8 cellular contexts compared by ENCODE assay signal in the genomic region with DNA sequence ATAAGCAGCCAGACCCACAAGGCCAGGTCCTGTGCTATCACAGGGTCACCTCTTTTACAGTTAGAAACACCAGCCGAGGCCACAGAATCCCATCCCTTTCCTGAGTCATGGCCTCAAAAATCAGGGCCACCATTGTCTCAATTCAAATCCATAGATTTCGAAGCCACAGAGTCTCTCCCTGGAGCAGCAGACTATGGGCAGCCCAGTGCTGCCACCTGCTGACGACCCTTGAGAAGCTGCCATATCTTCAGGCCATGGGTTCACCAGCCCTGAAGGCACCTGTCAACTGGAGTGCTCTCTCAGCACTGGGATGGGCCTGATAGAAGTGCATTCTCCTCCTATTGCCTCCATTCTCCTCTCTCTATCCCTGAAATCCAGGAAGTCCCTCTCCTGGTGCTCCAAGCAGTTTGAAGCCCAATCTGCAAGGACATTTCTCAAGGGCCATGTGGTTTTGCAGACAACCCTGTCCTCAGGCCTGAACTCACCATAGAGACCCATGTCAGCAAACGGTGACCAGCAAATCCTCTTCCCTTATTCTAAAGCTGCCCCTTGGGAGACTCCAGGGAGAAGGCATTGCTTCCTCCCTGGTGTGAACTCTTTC. TPM values are rescaled to one million over a fixed set of nuclear protein-coding genes. Genes with fewer than 3 reads are reported as not detected.
DNase-seq lines count a peak whose midpoint lies in the region; ATAC-seq and TF ChIP-seq lines count a peak whose summit lies in the region.

No MANE protein-coding gene starts in this region.

- CTCF ChIA-PET in T-cell (lab: Charles Lee): interaction anchor here (0.9 to 2.3 kb wide), 3 partner anchors 380 to 386 kb away, joined by 4 to 12 read pairs (median 10); no protein-coding TSS in a partner anchor

- no peak overlapping the region for H3K27ac Mint-ChIP-seq in T-cell

- H3K27me3 ChIP-seq in right atrium auricular region (no peaks in the 10 kb centered on the region), sigmoid colon (peaks cover 0 to 11% (median 0%) of the 10 kb centered on the region in 3 donors)

- H3K4me3 ChIP-seq in right atrium auricular region (no peak overlapping the region), sigmoid colon (no peak overlapping the region)

- H3K9me3 ChIP-seq in right atrium auricular region (no peaks in the 10 kb centered on the region), sigmoid colon (no peaks in the 10 kb centered on the region)

- H3K4me1 Mint-ChIP-seq in T-cell: no peaks in the 10 kb centered on the region

- H3K4me1 ChIP-seq in right atrium auricular region (peaks cover 0 to 5% of the 10 kb centered on the region in 2 donors), sigmoid colon (no peaks in the 10 kb centered on the region)

- H3K27me3 Mint-ChIP-seq in T-cell: peaks cover 17 to 20% of the 10 kb centered on the region in 2 donors

- DNase-seq in GM10266 (ENCODE audit: extremely low spot score) (peak; percentile 71), NAMALWA (ENCODE audit: low spot score) (peak; percentile 71), T-cell (peak; percentile 14 to 67 (median 52)), amniotic stem cell (lab: John Stamatoyannopoulos, UW) (peak; percentile 50), right atrium auricular region (ENCODE audit: low spot score) (no peak), sigmoid colon (no peak), DMS114 treated with DMSO at 0.1 percent for 48 hours (lab: John Stamatoyannopoulos, UW; ENCODE audit: unreplicated experiment) (no peak)

- no peak for TF ChIP-seq EP300 in sigmoid colon (IDR thresholded peaks at IDR 0.05)

- ATAC-seq in T-cell (replicated peaks in 1 of 4) (peak; percentile 68 to 79 (median 72)), GM21360 (IDR thresholded peaks at IDR 0.05; ENCODE audit: unreplicated experiment) (no peak)

- peaks cover 5% of the 10 kb centered on the region for H3K36me3 Mint-ChIP-seq in T-cell

- no peak for TF ChIP-seq POLR2A in sigmoid colon (IDR thresholded peaks at IDR 0.05)

- 27 to 30% methylated on average over 4 of the region's 4 CpGs for WGBS in sigmoid colon, 2 donors

- H3K9me3 Mint-ChIP-seq in T-cell: peaks cover 0 to 4% (median under 1%) of the 10 kb centered on the region in 3 donors

- H3K27ac ChIP-seq in right atrium auricular region (no peak overlapping the region), sigmoid colon (no peak overlapping the region)

- no peaks in the 10 kb centered on the region for H3K36me3 ChIP-seq in right atrium auricular region
- H3K36me3 ChIP-seq in sigmoid colon: peaks cover 0 to 11% (median 4%) of the 10 kb centered on the region in 4 donors

- TF ChIP-seq CTCF in GM10266 (IDR thresholded peaks at IDR 0.05; ENCODE audit: control insufficient read depth, insufficient read depth, low read depth, missing control alignments) (peak; percentile 80), right atrium auricular region (IDR thresholded peaks at IDR 0.05) (peak; percentile 57 to 83), sigmoid colon (IDR thresholded peaks at IDR 0.05) (peak in 3 of 4 experiments; percentile 46 to 76 (median 55))

- POLR2A ChIA-PET in T-cell (lab: Charles Lee): interaction anchor here in 1 of 2 donors (0.6 kb wide), 1 partner anchor 122 kb away, joined by 3 read pairs; no protein-coding TSS in a partner anchor

- intact Hi-C loops in sigmoid colon (cut with DNase I): loop anchor here (5.0 kb wide), 1 partner anchor 382 kb away; no protein-coding TSS in a partner anchor

- no peak overlapping the region for H3K4me3 Mint-ChIP-seq in T-cell

RNA-seq across cellular contexts. Expression of a gene that starts 39.6 kb away (rescaled TPM):
- total RNA-seq in T-cell: not detected
- not detected for total RNA-seq in right atrium auricular region
- total RNA-seq in sigmoid colon: not detected
- polyA plus RNA-seq in sigmoid colon: not detected

RNA-seq across cellular contexts. Expression of a gene that starts 52.3 kb away (rescaled TPM):
- total RNA-seq in T-cell: 10 to 100 TPM; 14.8 to 33.0 (median 25.3) TPM
- total RNA-seq in right atrium auricular region: 10 to 100 TPM in 1 of 2 donors, 1 to 10 TPM in 1; 9.8 to 11.2 TPM
- 10 to 100 TPM in 2 of 4 donors, 1 to 10 TPM in 2; 8.3 to 25.7 (median 10.4) TPM for total RNA-seq in sigmoid colon
- 10 to 100 TPM in 2 of 3 donors, 1 to 10 TPM in 1; 6.2 to 13.8 (median 10.2) TPM for polyA plus RNA-seq in sigmoid colon

Comparison
In these comparisons a context has a peak if more than half of its experiments do, and no peak if none do; other contexts are left out.
1. DNase-seq: peak in GM10266 (single experiment), NAMALWA (single experiment), T-cell (34 of 34) and amniotic stem cell (single experiment); none in right atrium auricular region (single experiment), sigmoid colon (single experiment) and DMS114 treated with DMSO at 0.1 percent for 48 hours (single experiment).
2. Peak in every context shown above with its lines, with median percentiles within 50 percentile points of each other: CTCF ChIP-seq.